9 cellular contexts compared by ENCODE assay signal in the genomic region with DNA sequence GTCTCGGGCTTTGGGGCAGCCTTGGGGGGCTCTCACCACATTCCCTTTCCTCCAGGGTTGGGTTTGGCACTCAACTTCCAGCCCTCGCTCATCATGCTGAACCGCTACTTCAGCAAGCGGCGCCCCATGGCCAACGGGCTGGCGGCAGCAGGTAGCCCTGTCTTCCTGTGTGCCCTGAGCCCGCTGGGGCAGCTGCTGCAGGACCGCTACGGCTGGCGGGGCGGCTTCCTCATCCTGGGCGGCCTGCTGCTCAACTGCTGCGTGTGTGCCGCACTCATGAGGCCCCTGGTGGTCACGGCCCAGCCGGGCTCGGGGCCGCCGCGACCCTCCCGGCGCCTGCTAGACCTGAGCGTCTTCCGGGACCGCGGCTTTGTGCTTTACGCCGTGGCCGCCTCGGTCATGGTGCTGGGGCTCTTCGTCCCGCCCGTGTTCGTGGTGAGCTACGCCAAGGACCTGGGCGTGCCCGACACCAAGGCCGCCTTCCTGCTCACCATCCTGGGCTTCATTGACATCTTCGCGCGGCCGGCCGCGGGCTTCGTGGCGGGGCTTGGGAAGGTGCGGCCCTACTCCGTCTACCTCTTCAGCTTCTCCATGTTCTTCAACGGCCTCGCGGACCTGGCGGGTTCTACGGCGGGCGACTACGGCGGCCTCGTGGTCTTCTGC. TPM values are rescaled to one million over a fixed set of nuclear protein-coding genes. Genes with fewer than 3 reads are reported as not detected.
DNase-seq lines count a peak whose midpoint lies in the region; ATAC-seq, FAIRE-seq and TF ChIP-seq lines count a peak whose summit lies in the region.
"Had no signal": no experiment of that assay in that cellular context is flagged by ENCODE, and none has a peak within 500 bp of the region (broad histone marks: within the 10 kb centered on the region; RNA-seq: fewer than 3 reads in every experiment).

No MANE protein-coding gene starts in this region.

- intact Hi-C loops in endothelial cell of umbilical vein (cut with micrococcal nuclease): loop anchor here (2.0 to 10.0 kb wide), 2 partner anchors 84 to 202 kb away; partner anchors contain the start of genes DCXR and RAC3

- no peaks in the 10 kb centered on the region for H3K9me3 ChIP-seq in CD8-positive, alpha-beta memory T cell (ENCODE audit: low read length)
- H3K9me3 ChIP-seq in endothelial cell of umbilical vein (replicated peaks; ENCODE audit: control insufficient read depth, insufficient read depth, low read length) (no peaks in the 10 kb centered on the region), skeletal muscle tissue (ENCODE audit: control insufficient read depth in 3 of 3, low read length in 3 of 3) (no peaks in the 10 kb centered on the region)

- peaks cover 0 to 20% (median 0%) of the 10 kb centered on the region in 3 donors for H3K36me3 Mint-ChIP-seq in CD8-positive, alpha-beta memory T cell
- H3K36me3 Mint-ChIP-seq in activated CD8-positive, alpha-beta memory T cell treated with anti-CD3 and anti-CD28 coated beads, Interleukin-2, amount 10 ng/mL, durations not matched to agents 7 days and 5 days: peaks cover 11% of the 10 kb centered on the region

- H3K4me3 ChIP-seq in CD8-positive, alpha-beta memory T cell (ENCODE audit: low read length): no peak overlapping the region
- H3K4me3 ChIP-seq in HL-60 (replicated peaks; ENCODE audit: insufficient read depth, low read length): peak overlapping the region; percentile 37
- H3K4me3 ChIP-seq in endothelial cell of umbilical vein (replicated peaks in 1 of 3; ENCODE audit: insufficient read depth in 1 of 3, low read depth in 1 of 3, low read length in 3 of 3): no peak overlapping the region
- H3K4me3 ChIP-seq in skeletal muscle tissue (ENCODE audit: low read length in 3 of 3): peak overlapping the region in 2 of 3 donors; percentile 41 to 56

- CTCF ChIA-PET in CD8-positive, alpha-beta memory T cell (lab: Charles Lee): interaction anchor here (0.9 to 4.9 kb wide), 15 partner anchors 8 to 260 kb away, joined by 3 to 71 read pairs (median 5); partner anchors contain the start of genes CD7 and SECTM1
- CTCF ChIA-PET in endothelial cell of umbilical vein (lab: Charles Lee): interaction anchor here (1.1 to 8.8 kb wide), 6 partner anchors 8 to 206 kb away, joined by 4 to 104 read pairs (median 6); partner anchors contain the start of genes RAC3 and SLC16A3
- CTCF ChIA-PET in activated CD8-positive, alpha-beta memory T cell treated with anti-CD3 and anti-CD28 coated beads, Interleukin-2, amount 10 ng/mL, durations not matched to agents 7 days and 5 days (lab: Charles Lee): interaction anchor here (1.1 to 5.3 kb wide), 15 partner anchors 8 to 156 kb away, joined by 3 to 48 read pairs (median 6); partner anchors contain the start of genes CD7, SECTM1 and SLC16A3

- no peaks in the 10 kb centered on the region for H3K27me3 Mint-ChIP-seq in CD8-positive, alpha-beta memory T cell
- H3K27me3 Mint-ChIP-seq in activated CD8-positive, alpha-beta memory T cell treated with anti-CD3 and anti-CD28 coated beads, Interleukin-2, amount 10 ng/mL, durations not matched to agents 7 days and 5 days: no peaks in the 10 kb centered on the region

- ATAC-seq in GM21367 (IDR thresholded peaks at IDR 0.05; ENCODE audit: unreplicated experiment): no peak
- ATAC-seq in activated CD8-positive, alpha-beta memory T cell treated with anti-CD3 and anti-CD28 coated beads, Interleukin-2, amount 10 ng/mL, durations not matched to agents 7 days and 5 days: no peak

- no TSS peak for BruUV-seq in endothelial cell of umbilical vein (replicated peaks; lab: Mats Ljungman, UMichigan)

- no peak overlapping the region for H3K4me2 ChIP-seq in endothelial cell of umbilical vein (ENCODE audit: insufficient read depth, low read length)

- dilution Hi-C loops in endothelial cell of umbilical vein (cut with MboI; ENCODE audit: extremely low pct_ligation_motif_present, low sequenced_read_pairs): no loop called here

- no peak for FAIRE-seq in endothelial cell of umbilical vein (lab: Jason Lieb, UNC)
- FAIRE-seq: endometrium had no signal

- peaks cover 43% of the 10 kb centered on the region for H3K4me1 ChIP-seq in CD8-positive, alpha-beta memory T cell (ENCODE audit: insufficient read depth, low read length)
- H3K4me1 ChIP-seq in endothelial cell of umbilical vein (ENCODE audit: control insufficient read depth, extremely low read depth, insufficient read depth, low read length) (peaks cover 23% of the 10 kb centered on the region), skeletal muscle tissue (ENCODE audit: control insufficient read depth in 3 of 3, insufficient read depth in 3 of 3, low read length in 3 of 3) (peaks cover 90 to 96% (median 94%) of the 10 kb centered on the region in 3 donors)

- peak; percentile 20 for TF ChIP-seq POLR2A in endothelial cell of umbilical vein (IDR thresholded peaks at IDR 0.05; ENCODE audit: low read depth, low read length)

- H3K4me3 Mint-ChIP-seq in CD8-positive, alpha-beta memory T cell: no peak overlapping the region
- no peak overlapping the region for H3K4me3 Mint-ChIP-seq in activated CD8-positive, alpha-beta memory T cell treated with anti-CD3 and anti-CD28 coated beads, Interleukin-2, amount 10 ng/mL, durations not matched to agents 7 days and 5 days

- peak overlapping the region in 4 of 8 donors; percentile 6 to 88 (median 52) for H3K27ac Mint-ChIP-seq in CD8-positive, alpha-beta memory T cell
- H3K27ac Mint-ChIP-seq in activated CD8-positive, alpha-beta memory T cell treated with anti-CD3 and anti-CD28 coated beads, Interleukin-2, amount 10 ng/mL, durations not matched to agents 7 days and 5 days: no peak overlapping the region

- POLR2A ChIA-PET in CD8-positive, alpha-beta memory T cell (lab: Charles Lee): interaction anchor here (1.0 to 1.1 kb wide), 4 partner anchors 25 to 96 kb away, joined by 3 to 5 read pairs (median 4); partner anchors contain the start of genes CCDC57 and SECTM1
- POLR2A ChIA-PET in endothelial cell of umbilical vein (lab: Charles Lee): no interaction called here

- no peaks in the 10 kb centered on the region for H3K9me1 ChIP-seq in endothelial cell of umbilical vein (replicated peaks; ENCODE audit: control insufficient read depth, extremely low read depth, insufficient read depth, low read length)

- H3K27me3 ChIP-seq in CD8-positive, alpha-beta memory T cell (ENCODE audit: insufficient read depth, low read length, poor library complexity, severe bottlenecking): no peaks in the 10 kb centered on the region
- H3K27me3 ChIP-seq in HL-60 (ENCODE audit: insufficient read depth, poor library complexity, severe bottlenecking) (no peaks in the 10 kb centered on the region), endothelial cell of umbilical vein (ENCODE audit: control insufficient read depth in 2 of 2, insufficient read depth in 2 of 2, low read length in 2 of 2) (no peaks in the 10 kb centered on the region), skeletal muscle tissue (ENCODE audit: control insufficient read depth in 3 of 3, insufficient read depth in 3 of 3, low read length in 3 of 3) (no peaks in the 10 kb centered on the region)

- DNase-seq in CD8-positive, alpha-beta memory T cell: peak in 1 of 5 donors; percentile 61
- DNase-seq in HL-60 (ENCODE audit: low read depth in 1 of 2, low spot score in 1 of 2): peak; percentile 68 to 75
- DNase-seq in endothelial cell of umbilical vein (ENCODE audit: low read depth, low spot score): no peak
- DNase-seq in dedifferentiated amniotic fluid mesenchymal stem cell (ENCODE audit: extremely low spot score): no peak
- DNase-seq in activated CD8-positive, alpha-beta memory T cell treated with anti-CD3 and anti-CD28 coated beads, Interleukin-2, amount 10 ng/mL, durations not matched to agents 7 days and 5 days: no peak

- peaks cover 51% of the 10 kb centered on the region for H3K79me2 ChIP-seq in endothelial cell of umbilical vein (ENCODE audit: control insufficient read depth, insufficient read depth, low read length)

- H3K36me3 ChIP-seq in CD8-positive, alpha-beta memory T cell (ENCODE audit: insufficient read depth, low read length): no peaks in the 10 kb centered on the region
- peaks cover 0 to 24% of the 10 kb centered on the region in 2 experiments for H3K36me3 ChIP-seq in endothelial cell of umbilical vein (ENCODE audit: control insufficient read depth in 2 of 2, extremely low read depth in 1 of 2, insufficient read depth in 2 of 2, low read length in 2 of 2)
- H3K36me3 ChIP-seq in skeletal muscle tissue (ENCODE audit: control insufficient read depth in 3 of 3, insufficient read depth in 3 of 3, low read length in 3 of 3): peaks cover 0 to 14% (median 11%) of the 10 kb centered on the region in 3 donors

- H3K27ac ChIP-seq in CD8-positive, alpha-beta memory T cell (ENCODE audit: low read depth, low read length): peak overlapping the region; percentile 75
- peak overlapping the region; percentile 91 for H3K27ac ChIP-seq in HL-60 (replicated peaks)
- no peak overlapping the region for H3K27ac ChIP-seq in endothelial cell of umbilical vein (ENCODE audit: insufficient read depth, low read depth, low read length)
- H3K27ac ChIP-seq in skeletal muscle tissue (ENCODE audit: low read depth, low read length): no peak overlapping the region

- H3K9ac ChIP-seq in endothelial cell of umbilical vein (replicated peaks; ENCODE audit: extremely low read depth, insufficient read depth, low read length): no peak overlapping the region
- H3K9ac ChIP-seq in skeletal muscle tissue (ENCODE audit: low read depth in 1 of 3, low read length in 3 of 3): peak overlapping the region; percentile 6 to 74 (median 47)

- peaks cover 0 to 2% (median 0%) of the 10 kb centered on the region in 5 donors for H3K9me3 Mint-ChIP-seq in CD8-positive, alpha-beta memory T cell
- no peaks in the 10 kb centered on the region for H3K9me3 Mint-ChIP-seq in activated CD8-positive, alpha-beta memory T cell treated with anti-CD3 and anti-CD28 coated beads, Interleukin-2, amount 10 ng/mL, durations not matched to agents 7 days and 5 days (ENCODE audit: low read depth)
- H3K9me3 Mint-ChIP-seq: T-helper 2 cell treated with Interferon-gamma antibody and Interleukin-4, amounts not matched to agents 5 μg/mL and 100 μg/mL, for 36 hours had no signal

- H4K20me1 ChIP-seq in endothelial cell of umbilical vein (replicated peaks; ENCODE audit: control insufficient read depth, extremely low read depth, insufficient read depth, low read length): no peaks in the 10 kb centered on the region

- TF ChIP-seq CTCF in HL-60 (IDR thresholded peaks at IDR 0.05; ENCODE audit: insufficient read depth, low read length) (no peak), endothelial cell of umbilical vein (IDR thresholded peaks at IDR 0.05; ENCODE audit: extremely low read depth in 1 of 2, insufficient read depth in 1 of 2, low read depth in 1 of 2, low read length in 2 of 2) (no peak)

- peaks cover 21 to 65% (median 24%) of the 10 kb centered on the region in 3 donors for H3K4me1 Mint-ChIP-seq in CD8-positive, alpha-beta memory T cell
- H3K4me1 Mint-ChIP-seq in activated CD8-positive, alpha-beta memory T cell treated with anti-CD3 and anti-CD28 coated beads, Interleukin-2, amount 10 ng/mL, durations not matched to agents 7 days and 5 days: peaks cover 67% of the 10 kb centered on the region

- no peak overlapping the region for H2AFZ ChIP-seq in endothelial cell of umbilical vein (ENCODE audit: low read depth, low read length)

RNA-seq across cellular contexts. Expression of gene SLC16A3, which starts 8.4 kb away (rescaled TPM):
- total RNA-seq in CD8-positive, alpha-beta memory T cell: 10 to 100 TPM; 27.5 to 31.8 TPM
- 3.3 TPM for polyA plus RNA-seq in CD8-positive, alpha-beta memory T cell
- total RNA-seq in endothelial cell of umbilical vein (171 and 229 TPM in 2 replicates), skeletal muscle tissue (13.0 TPM)
- polyA plus RNA-seq in endothelial cell of umbilical vein: 95.9 and 140 TPM in 2 replicates
- polyA plus RNA-seq in endothelial cell of umbilical vein (2011; cell fraction: cytosol; rRNA removed): 52.1 and 69.8 TPM in 2 replicates
- 40.9 and 41.0 TPM in 2 replicates for polyA plus RNA-seq in endothelial cell of umbilical vein (2011; cell fraction: nucleus; rRNA removed)
- 119 and 153 TPM in 2 replicates for polyA plus RNA-seq in endothelial cell of umbilical vein (2012)
- polyA minus RNA-seq in endothelial cell of umbilical vein: 98.9 and 118 TPM in 2 replicates
- polyA minus RNA-seq in endothelial cell of umbilical vein (2011; cell fraction: cytosol; rRNA and poly(A)+ RNA removed): 158 TPM
- polyA minus RNA-seq in endothelial cell of umbilical vein (2011; cell fraction: nucleus; rRNA and poly(A)+ RNA removed): 31.0 and 31.5 TPM in 2 replicates
- 100 to 1,000 TPM; 119 to 148 TPM for total RNA-seq in activated CD8-positive, alpha-beta memory T cell treated with anti-CD3 and anti-CD28 coated beads, Interleukin-2, amount 10 ng/mL, durations not matched to agents 7 days and 5 days

RNA-seq across cellular contexts. Expression of gene CCDC57, which starts 24.6 kb away (rescaled TPM):
- 10 to 100 TPM; 69.8 to 77.6 TPM for total RNA-seq in CD8-positive, alpha-beta memory T cell
- polyA plus RNA-seq in CD8-positive, alpha-beta memory T cell: 39.2 TPM
- total RNA-seq in endothelial cell of umbilical vein (31.6 and 40.9 TPM in 2 replicates), skeletal muscle tissue (11.5 TPM)
- 18.6 and 19.7 TPM in 2 replicates for polyA plus RNA-seq in endothelial cell of umbilical vein
- polyA plus RNA-seq in endothelial cell of umbilical vein (2011; cell fraction: cytosol; rRNA removed): 3.9 and 6.4 TPM in 2 replicates
- polyA plus RNA-seq in endothelial cell of umbilical vein (2011; cell fraction: nucleus; rRNA removed): 167 and 183 TPM in 2 replicates
- 9.3 and 11.4 TPM in 2 replicates for polyA plus RNA-seq in endothelial cell of umbilical vein (2012)
- 15.8 and 16.5 TPM in 2 replicates for polyA minus RNA-seq in endothelial cell of umbilical vein
- polyA minus RNA-seq in endothelial cell of umbilical vein (2011; cell fraction: cytosol; rRNA and poly(A)+ RNA removed): 16.3 TPM
- polyA minus RNA-seq in endothelial cell of umbilical vein (2011; cell fraction: nucleus; rRNA and poly(A)+ RNA removed): 31.4 and 37.9 TPM in 2 replicates
- total RNA-seq in activated CD8-positive, alpha-beta memory T cell treated with anti-CD3 and anti-CD28 coated beads, Interleukin-2, amount 10 ng/mL, durations not matched to agents 7 days and 5 days: 10 to 100 TPM; 70.2 to 73.9 TPM

RNA-seq across cellular contexts. Expression of gene CSNK1D, which starts 36.3 kb away (rescaled TPM):
- total RNA-seq in CD8-positive, alpha-beta memory T cell: 100 to 1,000 TPM; 129 to 141 TPM
- polyA plus RNA-seq in CD8-positive, alpha-beta memory T cell: 74.6 TPM
- total RNA-seq in endothelial cell of umbilical vein (143 and 155 TPM in 2 replicates), skeletal muscle tissue (21.4 TPM)
- 123 and 127 TPM in 2 replicates for polyA plus RNA-seq in endothelial cell of umbilical vein
- polyA plus RNA-seq in endothelial cell of umbilical vein (2011; cell fraction: cytosol; rRNA removed): 137 and 147 TPM in 2 replicates
- 510 and 541 TPM in 2 replicates for polyA plus RNA-seq in endothelial cell of umbilical vein (2011; cell fraction: nucleus; rRNA removed)
- polyA plus RNA-seq in endothelial cell of umbilical vein (2012): 147 and 161 TPM in 2 replicates
- polyA minus RNA-seq in endothelial cell of umbilical vein: 108 and 121 TPM in 2 replicates
- 34.4 TPM for polyA minus RNA-seq in endothelial cell of umbilical vein (2011; cell fraction: cytosol; rRNA and poly(A)+ RNA removed)
- 96.1 and 97.5 TPM in 2 replicates for polyA minus RNA-seq in endothelial cell of umbilical vein (2011; cell fraction: nucleus; rRNA and poly(A)+ RNA removed)
- total RNA-seq in activated CD8-positive, alpha-beta memory T cell treated with anti-CD3 and anti-CD28 coated beads, Interleukin-2, amount 10 ng/mL, durations not matched to agents 7 days and 5 days: 100 to 1,000 TPM; 120 to 139 TPM

Comparison
In these comparisons a context has a peak if more than half of its experiments do, and no peak if none do; other contexts are left out.
1. DNase-seq: peak in HL-60 (2 of 2); none in endothelial cell of umbilical vein (single experiment), dedifferentiated amniotic fluid mesenchymal stem cell (single experiment) and activated CD8-positive, alpha-beta memory T cell treated with anti-CD3 and anti-CD28 coated beads, Interleukin-2, amount 10 ng/mL, durations not matched to agents 7 days and 5 days (single experiment).
2. H3K27ac ChIP-seq: peak in CD8-positive, alpha-beta memory T cell (single experiment) and HL-60 (single experiment); none in endothelial cell of umbilical vein (single experiment) and skeletal muscle tissue (single experiment).
3. H3K4me3 ChIP-seq: peak in HL-60 (single experiment) and skeletal muscle tissue (2 of 3); none in CD8-positive, alpha-beta memory T cell (single experiment) and endothelial cell of umbilical vein (0 of 3).